Comparison of ENCODE assay signal across 8 cellular contexts in genomic region chr14:24141030-24141880, GRCh38. TPM values are rescaled to one million over a fixed set of nuclear protein-coding genes. Genes with fewer than 3 reads are reported as not detected.
DNase-seq lines count a peak whose midpoint lies in the region; ATAC-seq and TF ChIP-seq lines count a peak whose summit lies in the region.

Gene EMC9, minus strand, starts transcription at chr14:24141591. Its CDS starts 287 bp downstream, at chr14:24141304.

- peaks cover 72% of the 10 kb centered on the region for H3K4me1 Mint-ChIP-seq in activated CD4-positive, alpha-beta T cell treated with anti-CD3 and anti-CD28 coated beads, Interleukin-2, amount 10 ng/mL, durations not matched to agents 7 days and 5 days

- peak within 1 kb of the TSS; percentile 98 for H3K27ac ChIP-seq in C4-2B

- CTCF ChIA-PET in activated CD4-positive, alpha-beta T cell treated with anti-CD3 and anti-CD28 coated beads, Interleukin-2, amount 10 ng/mL, durations not matched to agents 7 days and 5 days (lab: Charles Lee): interaction anchor here (0.6 to 7.6 kb wide), 11 partner anchors 9 to 290 kb away, joined by 3 to 62 read pairs (median 4); partner anchors contain the start of genes DCAF11, IRF9, MDP1 and NRL

- peak; percentile 100 for DNase-seq in NCI-H69 (lab: John Stamatoyannopoulos, UW)
- DNase-seq in activated CD4-positive, alpha-beta T cell treated with anti-CD3 and anti-CD28 coated beads, Interleukin-2, amount 10 ng/mL, durations not matched to agents 7 days and 5 days: peak; percentile 100
- DNase-seq in cortex of kidney (lab: John Stamatoyannopoulos, UW): peak; percentile 77
- peak; percentile 100 for DNase-seq in left colon
- peak; percentile 100 for DNase-seq in stimulated activated CD4-positive, alpha-beta T cell treated with anti-CD3 and anti-CD28 coated beads, Interleukin-1b, Interleukin-23, amount 100 ng/mL, for 48 hours

- POLR2A ChIA-PET in activated CD4-positive, alpha-beta T cell treated with anti-CD3 and anti-CD28 coated beads, Interleukin-2, amount 10 ng/mL, durations not matched to agents 7 days and 5 days (lab: Charles Lee): interaction anchor here (0.6 to 1.5 kb wide), 6 partner anchors 20 to 123 kb away, joined by 3 to 6 read pairs (median 5); partner anchors contain the start of genes IPO4 and IRF9

- peak within 1 kb of the TSS; percentile 98 for H3K4me3 Mint-ChIP-seq in activated CD4-positive, alpha-beta T cell treated with anti-CD3 and anti-CD28 coated beads, Interleukin-2, amount 10 ng/mL, durations not matched to agents 7 days and 5 days

- peaks cover 82% of the 10 kb centered on the region for H3K36me3 Mint-ChIP-seq in activated CD4-positive, alpha-beta T cell treated with anti-CD3 and anti-CD28 coated beads, Interleukin-2, amount 10 ng/mL, durations not matched to agents 7 days and 5 days (ENCODE audit: low read depth)

- intact Hi-C loops in left colon (cut with DNase I, micrococcal nuclease): no loop called here

- H3K27ac Mint-ChIP-seq in activated CD4-positive, alpha-beta T cell treated with anti-CD3 and anti-CD28 coated beads, Interleukin-2, amount 10 ng/mL, durations not matched to agents 7 days and 5 days: peak within 1 kb of the TSS; percentile 89

- ATAC-seq in GM19328 (IDR thresholded peaks at IDR 0.05; ENCODE audit: unreplicated experiment) (peak; percentile 90), HG03520 (IDR thresholded peaks at IDR 0.05; ENCODE audit: unreplicated experiment) (peak; percentile 76), left colon (peak; percentile 81)

- no peaks in the 10 kb centered on the region for H3K9me3 Mint-ChIP-seq in activated CD4-positive, alpha-beta T cell treated with anti-CD3 and anti-CD28 coated beads, Interleukin-2, amount 10 ng/mL, durations not matched to agents 7 days and 5 days

- no peak; the same call in 1 of the 2 replicates for TF ChIP-seq CTCF in C4-2B (conservative IDR thresholded peaks at IDR 0.05)

- H3K27me3 Mint-ChIP-seq in activated CD4-positive, alpha-beta T cell treated with anti-CD3 and anti-CD28 coated beads, Interleukin-2, amount 10 ng/mL, durations not matched to agents 7 days and 5 days: no peaks in the 10 kb centered on the region

RNA-seq across cellular contexts. Expression of gene EMC9, which starts in this region (rescaled TPM):
- 10 to 100 TPM; 37.1 to 41.0 TPM for total RNA-seq in activated CD4-positive, alpha-beta T cell treated with anti-CD3 and anti-CD28 coated beads, Interleukin-2, amount 10 ng/mL, durations not matched to agents 7 days and 5 days
- total RNA-seq in left colon: 10 to 100 TPM; 13.9 to 25.7 TPM

Comparison
In these comparisons a context has a peak if more than half of its experiments do, and no peak if none do; other contexts are left out.
1. Peak in every context shown above with its lines: DNase-seq, ATAC-seq and H3K27ac ChIP-seq.